ENCODE assay signal across 12 cellular contexts in the genomic region with DNA sequence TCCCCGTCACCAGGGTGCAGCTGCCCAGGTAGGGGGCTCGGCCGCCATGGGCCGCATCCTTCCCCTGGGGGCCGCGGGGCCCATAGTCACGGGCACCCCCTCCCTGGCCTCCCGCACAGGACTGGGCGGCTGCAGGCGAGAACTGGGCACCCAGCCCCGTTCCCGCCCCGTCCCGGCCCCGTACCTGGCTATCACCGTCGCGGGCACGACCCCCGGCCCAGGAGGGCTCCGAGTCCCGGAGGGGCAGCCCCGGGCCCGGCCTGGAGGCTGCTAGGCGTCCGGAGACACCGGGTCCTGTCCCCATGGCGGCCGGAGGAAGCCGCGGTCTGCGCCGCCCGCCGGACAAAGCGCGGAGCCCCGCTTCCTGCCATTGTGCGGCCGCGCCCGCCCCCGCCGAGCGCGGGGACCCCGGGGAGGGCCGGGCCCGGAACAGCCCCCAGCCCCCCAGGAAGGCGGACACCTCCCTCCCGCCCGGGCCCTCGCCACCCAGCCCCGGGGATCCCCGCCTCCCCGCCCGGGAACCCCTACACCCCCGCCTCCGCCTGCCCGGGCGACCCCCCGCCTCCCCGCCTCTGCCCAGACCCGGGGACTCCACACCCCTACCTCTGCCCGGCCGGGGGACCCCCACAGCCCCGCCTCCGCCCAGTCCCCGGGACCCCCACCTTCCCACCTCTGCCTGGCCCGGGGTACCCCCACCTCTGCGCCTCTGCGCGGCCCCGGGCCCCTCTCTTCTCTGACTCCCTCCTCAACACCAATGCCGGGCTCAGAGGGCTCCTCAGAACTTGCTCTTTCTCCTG. TPM values are rescaled to one million over a fixed set of nuclear protein-coding genes. Genes with fewer than 3 reads are reported as not detected.
DNase-seq lines count a peak whose midpoint lies in the region; ATAC-seq and TF ChIP-seq lines count a peak whose summit lies in the region.
"Had no signal": no experiment of that assay in that cellular context is flagged by ENCODE, and none has a peak within 500 bp of the region (broad histone marks: within the 10 kb centered on the region; RNA-seq: fewer than 3 reads in every experiment).

No MANE protein-coding gene starts in this region.

- DNase-seq in astrocyte of the cerebellum (ENCODE audit: low read depth) (no peak), right cardiac atrium (peak in 1 of 3 donors; percentile 74), retinal pigment epithelial cell (ENCODE audit: low read depth) (no peak), mucosa of gallbladder (ENCODE audit: low spot score) (no peak), putamen (ENCODE audit: low spot score) (no peak)
- DNase-seq: GDM1; stimulated activated CD4-positive, alpha-beta T cell treated with anti-CD3 and anti-CD28 coated beads, Interleukin-15, amount 100 ng/mL, for 24 hours had no signal

- in situ Hi-C loops in astrocyte of the cerebellum (cut with HindIII; ENCODE audit: low sequenced_read_pairs): no loop called here

- H3K27me3 ChIP-seq in right cardiac atrium (ENCODE audit: control insufficient read depth, insufficient read depth): no peaks in the 10 kb centered on the region

- H3K27ac ChIP-seq in right cardiac atrium (ENCODE audit: low read length): no peak overlapping the region

- H3K36me3 ChIP-seq in ES-I3 (ENCODE audit: insufficient read depth, low read length): peaks cover 3% of the 10 kb centered on the region; the same call in 1 of the 2 replicates

- peak; percentile 5 to 34 for ATAC-seq in right cardiac atrium
- ATAC-seq in HG03039 (IDR thresholded peaks at IDR 0.05; ENCODE audit: unreplicated experiment): no peak
- ATAC-seq in GM21737 (IDR thresholded peaks at IDR 0.05; ENCODE audit: unreplicated experiment): no peak
- ATAC-seq: esophagus mucosa had no signal

- WGBS in right cardiac atrium: 2% methylated on average over 75 of the region's 75 CpGs

- H3K9me3 ChIP-seq in ES-I3 (ENCODE audit: control insufficient read depth, insufficient read depth, low read length) (no peaks in the 10 kb centered on the region), right cardiac atrium (ENCODE audit: control insufficient read depth, low read length) (no peaks in the 10 kb centered on the region)

- TF ChIP-seq CTCF in astrocyte of the cerebellum (IDR thresholded peaks at IDR 0.05; ENCODE audit: low read depth, low read length, missing control alignments) (no peak), retinal pigment epithelial cell (conservative IDR thresholded peaks at IDR 0.05; ENCODE audit: low read depth, low read length) (no peak)

- H3K4me3 ChIP-seq in astrocyte of the cerebellum (ENCODE audit: low read depth, low read length): peak overlapping the region; percentile 48
- peak overlapping the region; percentile 49 for H3K4me3 ChIP-seq in right cardiac atrium (ENCODE audit: low read length)
- peak overlapping the region; percentile 53 for H3K4me3 ChIP-seq in retinal pigment epithelial cell (ENCODE audit: low read length)

- intact Hi-C loops in right cardiac atrium (cut with DNase I): loop anchor here in 2 of 4 donors (5.0 kb wide), 1 partner anchor 162 kb away; no protein-coding TSS in a partner anchor

- H3K4me1 ChIP-seq in ES-I3 (ENCODE audit: insufficient read depth, low read length) (peaks cover 10% of the 10 kb centered on the region; the same call in 1 of the 2 replicates), right cardiac atrium (ENCODE audit: control insufficient read depth, insufficient read depth, low read length) (no peaks in the 10 kb centered on the region)

- peak overlapping the region; percentile 57 for H3K9ac ChIP-seq in ES-I3 (ENCODE audit: low read depth, low read length)

RNA-seq across cellular contexts. Expression of a gene that starts 6.1 kb away (rescaled TPM):
- 1 to 10 TPM; 7.0 to 9.2 (median 8.5) TPM for total RNA-seq in right cardiac atrium
- 9.9 TPM for polyA plus RNA-seq in right cardiac atrium
- 18.5 TPM for total RNA-seq in mucosa of gallbladder
- polyA plus RNA-seq: IgD-negative memory B cell had no signal

RNA-seq across cellular contexts. Expression of a gene that starts 19.4 kb away (rescaled TPM):
- total RNA-seq in right cardiac atrium (1 to 10 TPM; 4.4 to 6.4 (median 5.1) TPM), mucosa of gallbladder (20.6 TPM)
- polyA plus RNA-seq in right cardiac atrium: 6.6 TPM

Comparison
In these comparisons a context has a peak if more than half of its experiments do, and no peak if none do; other contexts are left out.
1. ATAC-seq: peak in right cardiac atrium (2 of 2); none in HG03039 (single experiment) and GM21737 (single experiment).
2. Peak in every context shown above with its lines, with median percentiles within 50 percentile points of each other: H3K4me3 ChIP-seq.